Comparison of ENCODE assay signal across 19 cellular contexts in genomic region chr1:19220991-19221390, GRCh38. TPM values are rescaled to one million over a fixed set of nuclear protein-coding genes. Genes with fewer than 3 reads are reported as not detected.
DNase-seq lines count a peak whose midpoint lies in the region; ATAC-seq and TF ChIP-seq lines count a peak whose summit lies in the region.
"Had no signal": no experiment of that assay in that cellular context is flagged by ENCODE, and none has a peak within 500 bp of the region (broad histone marks: within the 10 kb centered on the region; RNA-seq: fewer than 3 reads in every experiment).

No MANE protein-coding gene starts in this region.

- H3K27ac Mint-ChIP-seq in activated CD8-positive, alpha-beta T cell treated with anti-CD3 and anti-CD28 coated beads for 36 hours: peak overlapping the region; percentile 34
- H3K27ac Mint-ChIP-seq in activated CD8-positive, alpha-beta T cell treated with anti-CD3 and anti-CD28 coated beads, Interleukin-2, amount 10 ng/mL, durations not matched to agents 7 days and 5 days: no peak overlapping the region
- peak overlapping the region; percentile 53 for H3K27ac Mint-ChIP-seq in endothelial cell (ENCODE audit: unreplicated experiment)
- H3K27ac Mint-ChIP-seq: neural progenitor cell had no signal

- no peak overlapping the region for H3K4me3 Mint-ChIP-seq in activated CD8-positive, alpha-beta T cell treated with anti-CD3 and anti-CD28 coated beads for 36 hours
- no peak overlapping the region for H3K4me3 Mint-ChIP-seq in activated CD8-positive, alpha-beta T cell treated with anti-CD3 and anti-CD28 coated beads, Interleukin-2, amount 10 ng/mL, durations not matched to agents 7 days and 5 days
- no peak overlapping the region for H3K4me3 Mint-ChIP-seq in endothelial cell (ENCODE audit: unreplicated experiment)
- H3K4me3 Mint-ChIP-seq: neural progenitor cell had no signal

- peaks cover 62% of the 10 kb centered on the region for H3K36me3 Mint-ChIP-seq in activated CD8-positive, alpha-beta T cell treated with anti-CD3 and anti-CD28 coated beads for 36 hours (ENCODE audit: low read depth)
- H3K36me3 Mint-ChIP-seq in activated CD8-positive, alpha-beta T cell treated with anti-CD3 and anti-CD28 coated beads, Interleukin-2, amount 10 ng/mL, durations not matched to agents 7 days and 5 days (ENCODE audit: low read depth): peaks cover 62% of the 10 kb centered on the region
- H3K36me3 Mint-ChIP-seq in endothelial cell (ENCODE audit: low read depth, unreplicated experiment): peaks cover 41% of the 10 kb centered on the region

- peaks cover 13 to 18% of the 10 kb centered on the region in 2 experiments for H3K4me1 ChIP-seq in neutrophil (ENCODE audit: control insufficient read depth in 1 of 2, insufficient read depth in 1 of 2, low read depth in 1 of 2, low read length in 1 of 2)
- H3K4me1 ChIP-seq: neural progenitor cell, right lobe of liver, suprapubic skin had no signal

- TF ChIP-seq CTCF in activated CD8-positive, alpha-beta T cell treated with anti-CD3 and anti-CD28 coated beads for 36 hours (IDR thresholded peaks at IDR 0.05): no peak
- no peak for TF ChIP-seq CTCF in endothelial cell (IDR thresholded peaks at IDR 0.05; ENCODE audit: unreplicated experiment)
- no peak for TF ChIP-seq CTCF in neutrophil (IDR thresholded peaks at IDR 0.05)
- TF ChIP-seq CTCF in omental fat pad (IDR thresholded peaks at IDR 0.05): no peak
- no peak for TF ChIP-seq CTCF in GM10248 (IDR thresholded peaks at IDR 0.05; ENCODE audit: control extremely low read depth, extremely low read depth, low read depth, missing control alignments)

- peaks cover 38% of the 10 kb centered on the region for H3K36me3 ChIP-seq in neutrophil

- POLR2A ChIA-PET in activated CD8-positive, alpha-beta T cell treated with anti-CD3 and anti-CD28 coated beads for 36 hours (lab: Charles Lee): interaction anchor here (3.5 kb wide), 1 partner anchor 10 kb away, joined by 19 read pairs; the partner anchor contains the start of gene UBR4
- POLR2A ChIA-PET in activated CD8-positive, alpha-beta T cell treated with anti-CD3 and anti-CD28 coated beads, Interleukin-2, amount 10 ng/mL, durations not matched to agents 7 days and 5 days (lab: Charles Lee): interaction anchor here (1.0 kb wide), 1 partner anchor 21 kb away, joined by 3 read pairs; no protein-coding TSS in a partner anchor
- POLR2A ChIA-PET in GM10248 (lab: Yijun Ruan, JAX): no interaction called here

- H3K27ac ChIP-seq in neutrophil: peak overlapping the region; percentile 53
- H3K27ac ChIP-seq: neural progenitor cell, right lobe of liver, suprapubic skin, WERI-Rb-1 had no signal

- intact Hi-C loops in activated CD8-positive, alpha-beta T cell treated with anti-CD3 and anti-CD28 coated beads for 36 hours (cut with micrococcal nuclease): no loop called here

- DNase-seq in activated CD8-positive, alpha-beta T cell treated with anti-CD3 and anti-CD28 coated beads for 36 hours: no peak
- DNase-seq in activated CD8-positive, alpha-beta T cell treated with anti-CD3 and anti-CD28 coated beads, Interleukin-2, amount 10 ng/mL, durations not matched to agents 7 days and 5 days: no peak
- DNase-seq in LHCN-M2 (ENCODE audit: low read depth) (peak; percentile 61), endothelial cell (ENCODE audit: low spot score) (no peak), omental fat pad (ENCODE audit: low spot score) (no peak), GM10248 (ENCODE audit: extremely low spot score) (no peak)
- no peak for DNase-seq in NK-92 treated with Interleukin-12 subunit alpha and Interleukin-12 subunit beta, amount 100 ng/mL, for 24 hours (lab: John Stamatoyannopoulos, UW)
- DNase-seq: ACHN; activated CD8-positive, alpha-beta memory T cell treated with anti-CD3 and anti-CD28 coated beads for 24 hours; activated gamma-delta T cell; KG1; mesendoderm; NCI-H1436 treated with DMSO at 0.1 percent for 48 hours; right lobe of liver; stimulated activated CD4-positive, alpha-beta T cell treated with anti-CD3 and anti-CD28 coated beads, Interleukin-2, amount 100 ng/mL, for 24 hours; WERI-Rb-1 had no signal

- H3K9me3 Mint-ChIP-seq in activated CD8-positive, alpha-beta T cell treated with anti-CD3 and anti-CD28 coated beads for 36 hours: no peaks in the 10 kb centered on the region
- no peaks in the 10 kb centered on the region for H3K9me3 Mint-ChIP-seq in activated CD8-positive, alpha-beta T cell treated with anti-CD3 and anti-CD28 coated beads, Interleukin-2, amount 10 ng/mL, durations not matched to agents 7 days and 5 days (ENCODE audit: insufficient read depth)
- H3K9me3 Mint-ChIP-seq in endothelial cell (ENCODE audit: unreplicated experiment): no peaks in the 10 kb centered on the region
- H3K9me3 Mint-ChIP-seq: neural progenitor cell had no signal

- no peaks in the 10 kb centered on the region for H3K9me3 ChIP-seq in neutrophil
- H3K9me3 ChIP-seq: right lobe of liver, suprapubic skin had no signal

- H3K4me1 Mint-ChIP-seq in activated CD8-positive, alpha-beta T cell treated with anti-CD3 and anti-CD28 coated beads for 36 hours (ENCODE audit: low read depth): peaks cover 10% of the 10 kb centered on the region
- no peaks in the 10 kb centered on the region for H3K4me1 Mint-ChIP-seq in activated CD8-positive, alpha-beta T cell treated with anti-CD3 and anti-CD28 coated beads, Interleukin-2, amount 10 ng/mL, durations not matched to agents 7 days and 5 days (ENCODE audit: low read depth)
- no peaks in the 10 kb centered on the region for H3K4me1 Mint-ChIP-seq in endothelial cell (ENCODE audit: unreplicated experiment)
- H3K4me1 Mint-ChIP-seq: neural progenitor cell had no signal

- no peak overlapping the region for H3K4me3 ChIP-seq in neutrophil (ENCODE audit: low read depth in 1 of 2, low read length in 1 of 2)
- H3K4me3 ChIP-seq: neural progenitor cell, right lobe of liver, suprapubic skin had no signal

- CTCF ChIA-PET in activated CD8-positive, alpha-beta T cell treated with anti-CD3 and anti-CD28 coated beads for 36 hours (lab: Charles Lee): interaction anchor here (1.0 to 1.3 kb wide), 2 partner anchors 9 to 95 kb away, joined by 3 read pairs; no protein-coding TSS in a partner anchor
- CTCF ChIA-PET in activated CD8-positive, alpha-beta T cell treated with anti-CD3 and anti-CD28 coated beads, Interleukin-2, amount 10 ng/mL, durations not matched to agents 7 days and 5 days (lab: Charles Lee): interaction anchor here (1.7 kb wide), 1 partner anchor 20 kb away, joined by 6 read pairs; no protein-coding TSS in a partner anchor
- CTCF ChIA-PET in GM10248 (lab: Yijun Ruan, JAX): interaction anchor here (1.0 to 2.0 kb wide), 5 partner anchors 9 to 433 kb away, joined by 3 to 6 read pairs (median 5); partner anchors contain the start of gene UBR4

- H3K27me3 Mint-ChIP-seq in activated CD8-positive, alpha-beta T cell treated with anti-CD3 and anti-CD28 coated beads for 36 hours: no peaks in the 10 kb centered on the region
- no peaks in the 10 kb centered on the region for H3K27me3 Mint-ChIP-seq in activated CD8-positive, alpha-beta T cell treated with anti-CD3 and anti-CD28 coated beads, Interleukin-2, amount 10 ng/mL, durations not matched to agents 7 days and 5 days (ENCODE audit: low read depth)
- peaks cover 5% of the 10 kb centered on the region for H3K27me3 Mint-ChIP-seq in endothelial cell (ENCODE audit: unreplicated experiment)

- no peaks in the 10 kb centered on the region for H3K27me3 ChIP-seq in neutrophil
- H3K27me3 ChIP-seq: neural progenitor cell, right lobe of liver, suprapubic skin had no signal

- no peak for ATAC-seq in activated CD8-positive, alpha-beta T cell treated with anti-CD3 and anti-CD28 coated beads for 36 hours
- no peak for ATAC-seq in activated CD8-positive, alpha-beta T cell treated with anti-CD3 and anti-CD28 coated beads, Interleukin-2, amount 10 ng/mL, durations not matched to agents 7 days and 5 days
- ATAC-seq in omental fat pad (ENCODE audit: low FRiP score): no peak
- ATAC-seq: right lobe of liver had no signal

RNA-seq across cellular contexts. Expression of gene UBR4, which starts 10.9 kb away (rescaled TPM):
- total RNA-seq in activated CD8-positive, alpha-beta T cell treated with anti-CD3 and anti-CD28 coated beads for 36 hours: 100 to 1,000 TPM; 133 TPM
- 100 to 1,000 TPM; 117 to 125 TPM for total RNA-seq in activated CD8-positive, alpha-beta T cell treated with anti-CD3 and anti-CD28 coated beads, Interleukin-2, amount 10 ng/mL, durations not matched to agents 7 days and 5 days
- total RNA-seq in LHCN-M2 (2014; rRNA removed) (53.8 and 59.2 TPM in 2 replicates), endothelial cell (ENCODE audit: unreplicated experiment) (223 TPM), omental fat pad (100 to 1,000 TPM; 125 to 164 (median 133) TPM)
- polyA plus RNA-seq in LHCN-M2 (2012): 55.7 TPM

RNA-seq across cellular contexts. Expression of gene EMC1, which starts 30.3 kb away (rescaled TPM):
- 10 to 100 TPM; 38.3 to 39.5 TPM for total RNA-seq in activated CD8-positive, alpha-beta T cell treated with anti-CD3 and anti-CD28 coated beads for 36 hours
- total RNA-seq in activated CD8-positive, alpha-beta T cell treated with anti-CD3 and anti-CD28 coated beads, Interleukin-2, amount 10 ng/mL, durations not matched to agents 7 days and 5 days: 10 to 100 TPM; 36.6 to 38.9 TPM
- total RNA-seq in LHCN-M2 (2014; rRNA removed) (61.5 and 66.4 TPM in 2 replicates), endothelial cell (ENCODE audit: unreplicated experiment) (50.5 TPM), omental fat pad (10 to 100 TPM; 28.5 to 54.3 (median 40.9) TPM)
- polyA plus RNA-seq in LHCN-M2 (2012): 34.0 TPM

RNA-seq across cellular contexts. Expression of gene MRTO4, which starts 30.6 kb away (rescaled TPM):
- total RNA-seq in activated CD8-positive, alpha-beta T cell treated with anti-CD3 and anti-CD28 coated beads for 36 hours: 10 to 100 TPM; 90.9 to 93.4 TPM
- 10 to 100 TPM; 43.5 to 44.4 TPM for total RNA-seq in activated CD8-positive, alpha-beta T cell treated with anti-CD3 and anti-CD28 coated beads, Interleukin-2, amount 10 ng/mL, durations not matched to agents 7 days and 5 days
- total RNA-seq in LHCN-M2 (2014; rRNA removed) (59.6 and 61.5 TPM in 2 replicates), endothelial cell (ENCODE audit: unreplicated experiment) (22.4 TPM), omental fat pad (10 to 100 TPM; 17.2 to 76.7 (median 27.0) TPM)
- polyA plus RNA-seq in LHCN-M2 (2012): 36.2 TPM
